ENCODE assay signal across 10 cellular contexts in genomic region chrX:51614353-51614752, GRCh38. TPM values are rescaled to one million over a fixed set of nuclear protein-coding genes. Genes with fewer than 3 reads are reported as not detected.
A peak's percentile ranks its signal among the peaks of the same experiment; 100 is the strongest.
DNase-seq lines count a peak whose midpoint lies in the region; ATAC-seq, FAIRE-seq and TF ChIP-seq lines count a peak whose summit lies in the region.
"Had no signal": no experiment of that assay in that cellular context is flagged by ENCODE, and none has a peak within 500 bp of the region (broad histone marks: within the 10 kb centered on the region; RNA-seq: fewer than 3 reads in every experiment).

No MANE protein-coding gene starts in this region.

- TF ChIP-seq CTCF in RWPE2 (IDR thresholded peaks at IDR 0.05; ENCODE audit: poor library complexity, severe bottlenecking) (peak; percentile 38), foreskin keratinocyte (conservative IDR thresholded peaks at IDR 0.05) (peak; percentile 68)

- H3K36me3 ChIP-seq in RWPE2 (ENCODE audit: low read depth): no peaks in the 10 kb centered on the region

- H3K4me3 ChIP-seq in RWPE2 (ENCODE audit: severe bottlenecking): no peak overlapping the region

- H3K27ac ChIP-seq in RWPE2 (ENCODE audit: poor library complexity, severe bottlenecking) (no peak overlapping the region), foreskin keratinocyte (no peak overlapping the region)

- no peaks in the 10 kb centered on the region for H3K9me3 ChIP-seq in RWPE2 (ENCODE audit: severe bottlenecking)

- TF ChIP-seq POLR2A in H54 (IDR thresholded peaks at IDR 0.05; ENCODE audit: low read depth, low read length): no peak

- peaks cover 15% of the 10 kb centered on the region for H3K27me3 ChIP-seq in RWPE2 (ENCODE audit: insufficient read depth, poor library complexity, severe bottlenecking)
- H3K27me3 ChIP-seq in foreskin keratinocyte: peaks cover 18% of the 10 kb centered on the region

- no peak for FAIRE-seq in H54 (lab: Jason Lieb, UNC)

- peak; percentile 23 for DNase-seq in NCI-H146 (lab: John Stamatoyannopoulos, UW)
- DNase-seq in NCI-H146 treated with DMSO at 0.1 percent for 48 hours (lab: John Stamatoyannopoulos, UW; ENCODE audit: unreplicated experiment): no peak
- DNase-seq in RWPE2 (ENCODE audit: low spot score): no peak
- DNase-seq in foreskin keratinocyte: peak in 1 of 2 donors; percentile 3
- DNase-seq in superior temporal gyrus (ENCODE audit: extremely low spot score): peak; percentile 63
- no peak for DNase-seq in H54 (ENCODE audit: insufficient read length, low spot score)
- DNase-seq: activated T-cell treated with anti-CD3 and anti-CD28 coated beads, Interleukin-2, amount 50 U/mL, for 72 hours had no signal

- peak; percentile 60 for ATAC-seq in HG03354 (IDR thresholded peaks at IDR 0.05; ENCODE audit: poor library complexity, severe bottlenecking, unreplicated experiment)
- ATAC-seq in RWPE2 (ENCODE audit: low read depth): peak; percentile 31; the same call in 1 of the 3 replicates
- peak; percentile 55 for ATAC-seq in foreskin keratinocyte
- ATAC-seq in GM19463 (IDR thresholded peaks at IDR 0.05; ENCODE audit: unreplicated experiment): no peak

- no peaks in the 10 kb centered on the region for H3K4me1 ChIP-seq in RWPE2 (ENCODE audit: insufficient read depth, poor library complexity, severe bottlenecking)
- no peaks in the 10 kb centered on the region for H3K4me1 ChIP-seq in foreskin keratinocyte

RNA-seq across cellular contexts. Expression of gene CENPVL3, which starts 4.4 kb away (rescaled TPM):
- total RNA-seq in foreskin keratinocyte: not detected in 2 replicates
- polyA plus RNA-seq in foreskin keratinocyte: not detected in 2 replicates
- polyA plus RNA-seq: CD8-positive, alpha-beta memory T cell had no signal

Comparison
In these comparisons a context has a peak if more than half of its experiments do, and no peak if none do; other contexts are left out.
1. DNase-seq: peak in NCI-H146 (single experiment) and superior temporal gyrus (single experiment); none in NCI-H146 treated with DMSO at 0.1 percent for 48 hours (single experiment), RWPE2 (single experiment) and H54 (single experiment).